In the genomic region with DNA sequence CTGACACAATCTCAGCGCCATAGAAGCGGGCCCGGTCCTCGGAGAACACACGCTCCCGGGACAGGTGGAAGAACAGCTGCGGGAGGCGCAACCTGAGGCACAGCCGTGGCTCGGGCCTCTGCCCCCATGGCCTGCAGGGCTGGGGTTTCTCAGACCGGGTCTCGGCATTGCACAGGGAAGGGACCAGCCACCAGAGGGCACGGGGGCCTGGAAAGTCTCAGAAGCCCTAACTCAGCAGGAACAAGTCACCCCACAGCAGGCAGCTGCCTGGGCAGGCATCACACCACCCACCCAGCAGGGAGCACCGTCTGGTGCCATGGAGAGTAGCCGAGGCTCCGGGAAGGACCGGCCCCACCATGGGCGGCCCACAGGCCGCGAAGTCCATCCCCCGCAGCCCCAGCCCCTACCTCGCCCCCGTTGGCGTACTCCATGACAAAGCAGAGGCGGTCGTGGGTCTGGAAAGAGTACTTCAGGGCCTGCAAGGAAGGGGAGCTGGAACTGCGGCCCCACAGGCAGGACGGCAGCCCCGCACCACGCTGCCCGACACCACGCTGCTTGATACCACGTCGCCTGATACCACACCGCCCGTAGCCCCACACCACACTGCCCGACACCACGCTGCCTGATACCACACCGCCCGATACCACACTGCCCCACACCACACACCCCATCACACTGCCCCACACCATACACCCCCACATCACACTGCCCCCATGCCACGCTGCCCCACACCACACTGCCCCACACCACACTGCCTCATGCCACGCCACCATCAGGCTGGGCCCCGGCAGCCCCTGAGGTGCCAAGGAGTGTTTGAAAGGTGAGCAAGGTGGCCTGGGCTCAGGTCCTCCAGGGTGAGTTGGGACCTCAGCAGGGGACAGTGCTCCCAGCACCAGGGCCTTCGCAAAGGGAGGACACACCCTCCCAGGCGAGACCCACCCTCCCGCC, we compare ENCODE assay signal across 28 cellular contexts. TPM values are rescaled to one million over a fixed set of nuclear protein-coding genes. Genes with fewer than 3 reads are reported as not detected.
A peak's percentile ranks its signal among the peaks of the same experiment; 100 is the strongest.
DNase-seq lines count a peak whose midpoint lies in the region; ATAC-seq, FAIRE-seq and TF ChIP-seq lines count a peak whose summit lies in the region.
"Had no signal": no experiment of that assay in that cellular context is flagged by ENCODE, and none has a peak within 500 bp of the region (broad histone marks: within the 10 kb centered on the region; RNA-seq: fewer than 3 reads in every experiment).

No MANE protein-coding gene starts in this region.

- TF ChIP-seq CTCF in WTC11 (IDR thresholded peaks at IDR 0.05) (no peak), neural progenitor cell (IDR thresholded peaks at IDR 0.05) (no peak)

- H3K4me1 Mint-ChIP-seq in WTC11 (peaks cover 14% of the 10 kb centered on the region), neural progenitor cell (peaks cover 26% of the 10 kb centered on the region)
- H3K4me1 Mint-ChIP-seq in activated naive CD4-positive, alpha-beta T cell treated with anti-CD3 and anti-CD28 coated beads, Interleukin-2, amount 10 ng/mL, durations not matched to agents 7 days and 5 days = peaks cover 4% of the 10 kb centered on the region

- H3K27ac Mint-ChIP-seq in WTC11 (no peak overlapping the region), neural progenitor cell (peak overlapping the region; percentile 46)
- H3K27ac Mint-ChIP-seq in activated naive CD4-positive, alpha-beta T cell treated with anti-CD3 and anti-CD28 coated beads, Interleukin-2, amount 10 ng/mL, durations not matched to agents 7 days and 5 days = no peak overlapping the region
- H3K27ac Mint-ChIP-seq: activated CD8-positive, alpha-beta memory T cell treated with anti-CD3 and anti-CD28 coated beads, Interleukin-2, amount 10 ng/mL, durations not matched to agents 7 days and 5 days; activated naive CD8-positive, alpha-beta T cell treated with anti-CD3 and anti-CD28 coated beads, Interleukin-2, amount 10 ng/mL, durations not matched to agents 7 days and 5 days; activated T-helper 2 cell treated with anti-CD3 and anti-CD28 coated beads, Interferon-gamma antibody, Interleukin-2, Interleukin-4, amounts not matched to agents 10 μg/mL and 5 μg/mL and 100 μg/mL, durations not matched to agents 14 hours and 24 hours and 36 hours; B cell; IgD-negative memory B cell; nephron progenitor cell had no signal

- H3K4me3 ChIP-seq in neural progenitor cell = no peak overlapping the region
- H3K4me3 ChIP-seq: breast epithelium, uterus had no signal

- no peaks in the 10 kb centered on the region for H3K9me3 ChIP-seq in neural progenitor cell (ENCODE audit: low read depth)
- H3K9me3 ChIP-seq: breast epithelium, uterus had no signal

- no peaks in the 10 kb centered on the region for H3K27me3 Mint-ChIP-seq in WTC11 (ENCODE audit: low read depth)
- peaks cover 4% of the 10 kb centered on the region for H3K27me3 Mint-ChIP-seq in neural progenitor cell (ENCODE audit: insufficient read depth, low read depth)
- H3K27me3 Mint-ChIP-seq in activated naive CD4-positive, alpha-beta T cell treated with anti-CD3 and anti-CD28 coated beads, Interleukin-2, amount 10 ng/mL, durations not matched to agents 7 days and 5 days = no peaks in the 10 kb centered on the region
- H3K27me3 Mint-ChIP-seq: activated CD8-positive, alpha-beta memory T cell treated with anti-CD3 and anti-CD28 coated beads, Interleukin-2, amount 10 ng/mL, durations not matched to agents 7 days and 5 days; activated naive CD8-positive, alpha-beta T cell treated with anti-CD3 and anti-CD28 coated beads, Interleukin-2, amount 10 ng/mL, durations not matched to agents 7 days and 5 days; B cell; IgD-negative memory B cell had no signal

- H2AFZ ChIP-seq in neural progenitor cell (replicated peaks) = no peak overlapping the region

- no peak overlapping the region for H3K27ac ChIP-seq in neural progenitor cell
- H3K27ac ChIP-seq: 22Rv1, HL-60, uterus had no signal

- H3K9ac ChIP-seq in neural progenitor cell = no peak overlapping the region

- DNase-seq in NCI-H1417 (lab: John Stamatoyannopoulos, UW) = peak in 2 of 3 experiments; percentile 59 to 74
- no peak for DNase-seq in NCI-H1417 treated with DMSO at 0.1 percent for 48 hours (lab: John Stamatoyannopoulos, UW)
- peak; percentile 29 for DNase-seq in ELF-1 (ENCODE audit: low read depth, low spot score)
- no peak for DNase-seq in WTC11 (ENCODE audit: low spot score)
- no peak for DNase-seq in neural progenitor cell (ENCODE audit: low spot score)
- no peak for DNase-seq in NCI-H1436 (lab: John Stamatoyannopoulos, UW)
- no peak for DNase-seq in GM19239 (ENCODE audit: insufficient read length, low spot score)
- DNase-seq in activated naive CD4-positive, alpha-beta T cell treated with anti-CD3 and anti-CD28 coated beads, Interleukin-2, amount 10 ng/mL, durations not matched to agents 7 days and 5 days = no peak
- DNase-seq: activated CD4-positive, alpha-beta T cell treated with anti-CD3 and anti-CD28 coated beads for 48 hours; activated CD8-positive, alpha-beta memory T cell treated with anti-CD3 and anti-CD28 coated beads, Interleukin-2, amount 10 ng/mL, durations not matched to agents 7 days and 5 days; activated naive CD8-positive, alpha-beta T cell treated with anti-CD3 and anti-CD28 coated beads, Interleukin-2, amount 10 ng/mL, durations not matched to agents 7 days and 5 days; EL; head of caudate nucleus; left colon; midbrain; MM.1S; NCI-H187 treated with DMSO at 0.1 percent for 48 hours; NCI-H510A; nephron progenitor cell; substantia nigra; uterus had no signal

- H3F3A ChIP-seq in neural progenitor cell (ENCODE audit: low read depth) = no peaks in the 10 kb centered on the region

- CTCF ChIA-PET in WTC11 (lab: Charles Lee) = interaction anchor here (1.2 kb wide), 1 partner anchor 47 kb away, joined by 3 read pairs; no protein-coding TSS in a partner anchor
- CTCF ChIA-PET in activated naive CD4-positive, alpha-beta T cell treated with anti-CD3 and anti-CD28 coated beads, Interleukin-2, amount 10 ng/mL, durations not matched to agents 7 days and 5 days (lab: Charles Lee) = interaction anchor here (1.5 kb wide), 1 partner anchor 52 kb away, joined by 4 read pairs; no protein-coding TSS in a partner anchor

- H3K4me2 ChIP-seq in neural progenitor cell = no peak overlapping the region

- H3K79me2 ChIP-seq in neural progenitor cell (ENCODE audit: low read depth) = no peaks in the 10 kb centered on the region

- no peak for ATAC-seq in WTC11
- ATAC-seq: activated CD8-positive, alpha-beta memory T cell treated with anti-CD3 and anti-CD28 coated beads, Interleukin-2, amount 10 ng/mL, durations not matched to agents 7 days and 5 days; left colon had no signal

- H3K36me3 Mint-ChIP-seq in WTC11 = peaks cover 33% of the 10 kb centered on the region
- peaks cover 23% of the 10 kb centered on the region for H3K36me3 Mint-ChIP-seq in neural progenitor cell
- H3K36me3 Mint-ChIP-seq in activated naive CD4-positive, alpha-beta T cell treated with anti-CD3 and anti-CD28 coated beads, Interleukin-2, amount 10 ng/mL, durations not matched to agents 7 days and 5 days = peaks cover 46% of the 10 kb centered on the region

- H3K4me3 Mint-ChIP-seq in WTC11 = no peak overlapping the region
- no peak overlapping the region for H3K4me3 Mint-ChIP-seq in neural progenitor cell
- no peak overlapping the region for H3K4me3 Mint-ChIP-seq in activated naive CD4-positive, alpha-beta T cell treated with anti-CD3 and anti-CD28 coated beads, Interleukin-2, amount 10 ng/mL, durations not matched to agents 7 days and 5 days
- H3K4me3 Mint-ChIP-seq: activated CD8-positive, alpha-beta memory T cell treated with anti-CD3 and anti-CD28 coated beads, Interleukin-2, amount 10 ng/mL, durations not matched to agents 7 days and 5 days; activated naive CD8-positive, alpha-beta T cell treated with anti-CD3 and anti-CD28 coated beads, Interleukin-2, amount 10 ng/mL, durations not matched to agents 7 days and 5 days; B cell; nephron progenitor cell had no signal

- peaks cover 17% of the 10 kb centered on the region for H4K20me1 ChIP-seq in neural progenitor cell (ENCODE audit: low read depth)

- H3K27me3 ChIP-seq in neural progenitor cell = no peaks in the 10 kb centered on the region
- H3K27me3 ChIP-seq: breast epithelium, uterus had no signal

- H3K9me3 Mint-ChIP-seq in WTC11 (peaks cover 6% of the 10 kb centered on the region), neural progenitor cell (no peaks in the 10 kb centered on the region)
- H3K9me3 Mint-ChIP-seq in activated naive CD4-positive, alpha-beta T cell treated with anti-CD3 and anti-CD28 coated beads, Interleukin-2, amount 10 ng/mL, durations not matched to agents 7 days and 5 days = peaks cover 2% of the 10 kb centered on the region
- H3K9me3 Mint-ChIP-seq: activated naive CD8-positive, alpha-beta T cell treated with anti-CD3 and anti-CD28 coated beads, Interleukin-2, amount 10 ng/mL, durations not matched to agents 7 days and 5 days; IgD-negative memory B cell had no signal

- FAIRE-seq in GM19239 (lab: Jason Lieb, UNC) = no peak
- FAIRE-seq: GM18507 had no signal

- H3K36me3 ChIP-seq in neural progenitor cell = no peaks in the 10 kb centered on the region
- H3K36me3 ChIP-seq: breast epithelium, uterus had no signal

- POLR2A ChIA-PET in WTC11 (lab: Charles Lee) = no interaction called here

- peaks cover 2% of the 10 kb centered on the region for H3K4me1 ChIP-seq in neural progenitor cell

TF ChIP-seq in WTC11, 78 proteins besides CTCF, POLR2A, EP300 and RAD21 (continues in another document):
- no peak for TF ChIP-seq FOXK1 (CRISPR knock-in tag; IDR thresholded peaks at IDR 0.05)
- TF ChIP-seq, protein P1, sequence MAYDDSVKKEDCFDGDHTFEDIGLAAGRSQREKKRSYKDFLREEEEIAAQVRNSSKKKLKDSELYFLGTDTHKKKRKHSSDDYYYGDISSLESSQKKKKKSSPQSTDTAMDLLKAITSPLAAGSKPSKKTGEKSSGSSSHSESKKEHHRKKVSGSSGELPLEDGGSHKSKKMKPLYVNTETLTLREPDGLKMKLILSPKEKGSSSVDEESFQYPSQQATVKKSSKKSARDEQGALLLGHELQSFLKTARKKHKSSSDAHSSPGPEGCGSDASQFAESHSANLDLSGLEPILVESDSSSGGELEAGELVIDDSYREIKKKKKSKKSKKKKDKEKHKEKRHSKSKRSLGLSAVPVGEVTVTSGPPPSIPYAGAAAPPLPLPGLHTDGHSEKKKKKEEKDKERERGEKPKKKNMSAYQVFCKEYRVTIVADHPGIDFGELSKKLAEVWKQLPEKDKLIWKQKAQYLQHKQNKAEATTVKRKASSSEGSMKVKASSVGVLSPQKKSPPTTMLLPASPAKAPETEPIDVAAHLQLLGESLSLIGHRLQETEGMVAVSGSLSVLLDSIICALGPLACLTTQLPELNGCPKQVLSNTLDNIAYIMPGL (CRISPR knock-in tag; IDR thresholded peaks at IDR 0.05) = no peak

RNA-seq across cellular contexts. Expression of a gene that starts 20.8 kb away (rescaled TPM):
- 113 to 128 TPM (median 124 TPM) in 3 replicates for total RNA-seq in WTC11 (2021)
- 139 and 231 TPM in 2 replicates for total RNA-seq in neural progenitor cell (ENCODE audit: low replicate concordance)

RNA-seq across cellular contexts. Expression of a gene that starts 21.8 kb away (rescaled TPM):
- total RNA-seq in WTC11 (2021) (105 to 121 TPM (median 106 TPM) in 3 replicates), neural progenitor cell (ENCODE audit: low replicate concordance) (67.2 and 92.4 TPM in 2 replicates)

RNA-seq across cellular contexts. Expression of a gene that starts 27.1 kb away (rescaled TPM):
- 5.4 to 6.4 TPM (median 5.5 TPM) in 3 replicates for total RNA-seq in WTC11 (2021)
- total RNA-seq in neural progenitor cell (ENCODE audit: low replicate concordance) = 0.41 and 1.1 TPM in 2 replicates

RNA-seq across cellular contexts. Expression of a gene that starts 49.8 kb away (rescaled TPM):
- total RNA-seq in WTC11 (2021) (10.0 to 13.3 TPM (median 12.0 TPM) in 3 replicates), neural progenitor cell (ENCODE audit: low replicate concordance) (25.3 and 26.4 TPM in 2 replicates)

Comparison
In these comparisons a context has a peak if more than half of its experiments do, and no peak if none do; other contexts are left out.
1. DNase-seq: peak in NCI-H1417 (2 of 3) and ELF-1 (single experiment); none in NCI-H1417 treated with DMSO at 0.1 percent for 48 hours (single experiment), WTC11 (single experiment), neural progenitor cell (single experiment), NCI-H1436 (single experiment), GM19239 (single experiment) and activated naive CD4-positive, alpha-beta T cell treated with anti-CD3 and anti-CD28 coated beads, Interleukin-2, amount 10 ng/mL, durations not matched to agents 7 days and 5 days (single experiment).